ENCODE assay signal across 1 cellular context in genomic region chr11:104127828-104128227, GRCh38.
TF ChIP-seq lines count a peak whose summit lies in the region.

No MANE protein-coding gene starts in this region.

TF ChIP-seq in IMR-90, 13 proteins besides CTCF, POLR2A, EP300 and RAD21 (continued from another document):
- TF ChIP-seq SMC3 (IDR thresholded peaks at IDR 0.05; ENCODE audit: low read depth, low read length), result no peak
- TF ChIP-seq CHD1 (IDR thresholded peaks at IDR 0.05; ENCODE audit: low read depth, low read length), result no peak
- no peak for TF ChIP-seq NFE2L2 (IDR thresholded peaks at IDR 0.05; ENCODE audit: low read depth, low read length)
- no peak for TF ChIP-seq BHLHE40 (IDR thresholded peaks at IDR 0.05; ENCODE audit: low read depth, low read length)
- no peak for TF ChIP-seq RFX5 (IDR thresholded peaks at IDR 0.05; ENCODE audit: low read depth, low read length)
